Comparison of ENCODE assay signal across 1 cellular context in genomic region chr9:129027224-129027684, GRCh38.
A peak's percentile ranks its signal among the peaks of the same experiment; 100 is the strongest.
TF ChIP-seq lines count a peak whose summit lies in the region.

No MANE protein-coding gene starts in this region.

TF ChIP-seq in GM12878, 131 proteins besides CTCF, POLR2A, EP300 and RAD21:
- no peak for TF ChIP-seq ZNF217 (IDR thresholded peaks at IDR 0.05)
- no peak for TF ChIP-seq HDGF (IDR thresholded peaks at IDR 0.05)
- TF ChIP-seq NFYA (IDR thresholded peaks at IDR 0.05; ENCODE audit: borderline replicate concordance, low read depth, low read length): no peak
- TF ChIP-seq NR2F1 (conservative IDR thresholded peaks at IDR 0.05): peak; percentile 55; the same call in 1 of the 2 replicates
- no peak for TF ChIP-seq POLR2AphosphoS2 (IDR thresholded peaks at IDR 0.05; ENCODE audit: low read depth, low read length)
- no peak for TF ChIP-seq HCFC1 (IDR thresholded peaks at IDR 0.05; ENCODE audit: low read length)
